In the genomic region with DNA sequence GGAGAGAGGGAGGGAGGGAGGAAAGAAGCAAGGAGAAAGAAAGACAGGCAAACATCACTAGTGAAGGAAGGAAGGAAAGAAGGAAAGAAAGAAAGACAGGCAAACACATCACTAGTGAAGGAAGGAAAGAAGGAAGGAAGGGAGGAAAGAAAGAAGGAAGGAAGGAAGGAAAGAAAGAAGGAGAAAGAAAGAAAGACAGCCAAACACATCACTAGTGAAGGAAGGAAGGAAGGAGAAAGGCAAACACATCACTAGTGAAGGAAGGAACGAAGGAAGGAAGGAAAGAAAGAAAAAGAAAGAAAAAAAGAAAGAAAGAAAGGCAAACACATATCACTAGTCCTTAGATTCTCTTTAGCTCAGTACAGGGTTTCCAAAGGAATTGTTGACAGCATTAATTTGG, we compare ENCODE assay signal across 11 cellular contexts. TPM values are rescaled to one million over a fixed set of nuclear protein-coding genes. Genes with fewer than 3 reads are reported as not detected.
"Had no signal": no experiment of that assay in that cellular context is flagged by ENCODE, and none has a peak within 500 bp of the region (broad histone marks: within the 10 kb centered on the region; RNA-seq: fewer than 3 reads in every experiment).

No MANE protein-coding gene starts in this region.

- H3K36me3 ChIP-seq: HAP-1 had no signal

- H3K9me3 ChIP-seq: HAP-1 had no signal

- ATAC-seq: HCT116 had no signal

- H3K4me3 ChIP-seq: GM23248, HAP-1 had no signal

- H3K27ac ChIP-seq: GM23248, HL-60, KMS-11 had no signal

- DNase-seq: GM23248, GOT3, H7, IMR-90, Karpas-422, KBM-7 had no signal

RNA-seq across cellular contexts. Expression of gene FZD10, which starts 5.3 kb away (rescaled TPM):
- total RNA-seq: GM23248, HT1080, IMR-90 had no signal
- polyA plus RNA-seq: GM23248, IMR-90 had no signal
